In genomic region chr1:69567847-69568434, GRCh38 we compare ENCODE assay signal across 9 cellular contexts. TPM values are rescaled to one million over a fixed set of nuclear protein-coding genes. Genes with fewer than 3 reads are reported as not detected.
A peak's percentile ranks its signal among the peaks of the same experiment; 100 is the strongest.
DNase-seq lines count a peak whose midpoint lies in the region; ATAC-seq and TF ChIP-seq lines count a peak whose summit lies in the region.
"Had no signal": no experiment of that assay in that cellular context is flagged by ENCODE, and none has a peak within 500 bp of the region (broad histone marks: within the 10 kb centered on the region; RNA-seq: fewer than 3 reads in every experiment).

Gene LRRC7 (plus strand): TSS chr1:69567922. CDS start chr1:69568640, 718 bp downstream.

- H3K9me3 ChIP-seq in CD4-positive, alpha-beta T cell (ENCODE audit: control insufficient read depth, low read length), result no peaks in the 10 kb centered on the region
- no peaks in the 10 kb centered on the region for H3K9me3 ChIP-seq in H9 (ENCODE audit: control insufficient read depth, low read depth, low read length)

- TF ChIP-seq CTCF in CD4-positive, alpha-beta T cell (IDR thresholded peaks at IDR 0.05), result no peak
- TF ChIP-seq CTCF in H9 (conservative IDR thresholded peaks at IDR 0.05), result no peak
- no peak for TF ChIP-seq CTCF in choroid plexus epithelial cell (conservative IDR thresholded peaks at IDR 0.05; ENCODE audit: low read depth, low read length)

- no peaks in the 10 kb centered on the region for H4K20me1 ChIP-seq in H9 (ENCODE audit: control insufficient read depth, insufficient read depth, insufficient read length)

- no peaks in the 10 kb centered on the region for H3K4me1 ChIP-seq in H9 (ENCODE audit: insufficient read depth, low read length)

- H3K27me3 Mint-ChIP-seq in CD4-positive, alpha-beta T cell, result peaks cover 57% of the 10 kb centered on the region
- peaks cover 87% of the 10 kb centered on the region for H3K27me3 Mint-ChIP-seq in H9 (ENCODE audit: low read depth)
- peaks cover 40% of the 10 kb centered on the region for H3K27me3 Mint-ChIP-seq in stimulated activated naive CD8-positive, alpha-beta T cell treated with anti-CD3 and anti-CD28 coated beads, Interleukin-15, Interleukin-2, amounts not matched to agents 100 ng/mL and 50 ng/mL, for 24 hours

- H3K4me1 Mint-ChIP-seq in CD4-positive, alpha-beta T cell (ENCODE audit: low read depth), result peaks cover 5% of the 10 kb centered on the region
- peaks cover 20% of the 10 kb centered on the region in 2 experiments for H3K4me1 Mint-ChIP-seq in H9
- peaks cover 8% of the 10 kb centered on the region for H3K4me1 Mint-ChIP-seq in stimulated activated naive CD8-positive, alpha-beta T cell treated with anti-CD3 and anti-CD28 coated beads, Interleukin-15, Interleukin-2, amounts not matched to agents 100 ng/mL and 50 ng/mL, for 24 hours (ENCODE audit: low read depth)

- H3K27ac ChIP-seq in CD4-positive, alpha-beta T cell (ENCODE audit: low read depth, low read length), result no peak within 1 kb of the TSS
- no peak within 1 kb of the TSS for H3K27ac ChIP-seq in H9 (ENCODE audit: insufficient read length, low read depth, low read length)

- peak within 1 kb of the TSS; percentile 71 for H3K4me3 Mint-ChIP-seq in CD4-positive, alpha-beta T cell
- H3K4me3 Mint-ChIP-seq in H9, result peak within 1 kb of the TSS; percentile 75 to 92
- peak within 1 kb of the TSS; percentile 78 for H3K4me3 Mint-ChIP-seq in stimulated activated naive CD8-positive, alpha-beta T cell treated with anti-CD3 and anti-CD28 coated beads, Interleukin-15, Interleukin-2, amounts not matched to agents 100 ng/mL and 50 ng/mL, for 24 hours

- H4K8ac ChIP-seq in H9 (replicated peaks; ENCODE audit: insufficient read length, low read depth, low read length), result no peak within 1 kb of the TSS

- no peak within 1 kb of the TSS for H3K4ac ChIP-seq in H9 (ENCODE audit: low read depth, low read length)

- no peaks in the 10 kb centered on the region for H3K79me2 ChIP-seq in H9 (ENCODE audit: insufficient read depth, low read length)

- H2BK5ac ChIP-seq in H9 (ENCODE audit: insufficient read length, low read length), result no peak within 1 kb of the TSS

- H3T11ph ChIP-seq in H9 (ENCODE audit: low read length), result no peak within 1 kb of the TSS

- H3K9me3 Mint-ChIP-seq in CD4-positive, alpha-beta T cell, result peaks cover 4% of the 10 kb centered on the region
- H3K9me3 Mint-ChIP-seq in H9, result no peaks in the 10 kb centered on the region; a peak in 2 of 5 replicates
- no peaks in the 10 kb centered on the region for H3K9me3 Mint-ChIP-seq in stimulated activated naive CD8-positive, alpha-beta T cell treated with anti-CD3 and anti-CD28 coated beads, Interleukin-15, Interleukin-2, amounts not matched to agents 100 ng/mL and 50 ng/mL, for 24 hours

- no CpG with 5 or more reads among the region's 57 CpGs for WGBS in H9 (ENCODE audit: extremely low coverage, insufficient read length, low lambda C conversion rate)

- H3K27me3 ChIP-seq in CD4-positive, alpha-beta T cell (ENCODE audit: control insufficient read depth, insufficient read depth, low read length), result peaks cover 37% of the 10 kb centered on the region
- H3K27me3 ChIP-seq in H9 (ENCODE audit: insufficient read depth, low read length), result peaks cover 22% of the 10 kb centered on the region

- no peak for ATAC-seq in CD4-positive, alpha-beta T cell (ENCODE audit: poor library complexity)
- ATAC-seq in HG03135 (IDR thresholded peaks at IDR 0.05; ENCODE audit: unreplicated experiment), result no peak
- ATAC-seq: HCT116 had no signal

- POLR2A ChIA-PET in CD4-positive, alpha-beta T cell (lab: Charles Lee), result no interaction called here

- peak in 1 of 10 experiments; percentile 3 for DNase-seq in CD4-positive, alpha-beta T cell
- DNase-seq in H9 (peak; percentile 65), NCI-H748 treated with DMSO at 0.1 percent for 48 hours (lab: John Stamatoyannopoulos, UW) (peak; percentile 42), choroid plexus epithelial cell (ENCODE audit: low read depth) (no peak), kidney tubule cell (ENCODE audit: low spot score) (peak; percentile 17), AG08395 (ENCODE audit: low spot score) (no peak)

- no peak within 1 kb of the TSS for H2BK15ac ChIP-seq in H9 (ENCODE audit: low read depth, low read length)

- H3K23ac ChIP-seq in H9 (ENCODE audit: insufficient read length, low read depth, low read length), result no peak within 1 kb of the TSS

- peaks cover 18% of the 10 kb centered on the region for H3K23me2 ChIP-seq in H9 (ENCODE audit: insufficient read length, low read depth, low read length, poor library complexity, severe bottlenecking)

- no peak within 1 kb of the TSS for H2BK20ac ChIP-seq in H9 (ENCODE audit: low read depth, low read length, poor library complexity, severe bottlenecking)

- no peak within 1 kb of the TSS for H2AFZ ChIP-seq in H9 (ENCODE audit: low read length)

- intact Hi-C loops in CD4-positive, alpha-beta T cell (cut with DNase I, micrococcal nuclease), result no loop called here

- no peak within 1 kb of the TSS for H4K91ac ChIP-seq in H9 (ENCODE audit: insufficient read length, low read depth, low read length)

- no peak within 1 kb of the TSS for H4K5ac ChIP-seq in H9 (ENCODE audit: insufficient read length, low read depth, low read length)

- H2AK5ac ChIP-seq in H9 (ENCODE audit: insufficient read length, low read length), result no peak within 1 kb of the TSS

- H3K79me1 ChIP-seq in H9 (ENCODE audit: insufficient read depth, low read depth, low read length, poor library complexity, severe bottlenecking), result no peaks in the 10 kb centered on the region

- H3K36me3 Mint-ChIP-seq in CD4-positive, alpha-beta T cell (ENCODE audit: low read depth), result no peaks in the 10 kb centered on the region
- no peaks in the 10 kb centered on the region; a peak in 1 of 7 replicates for H3K36me3 Mint-ChIP-seq in H9 (ENCODE audit: insufficient read depth in 1 of 3, low read depth in 3 of 3)
- H3K36me3 Mint-ChIP-seq in stimulated activated naive CD8-positive, alpha-beta T cell treated with anti-CD3 and anti-CD28 coated beads, Interleukin-15, Interleukin-2, amounts not matched to agents 100 ng/mL and 50 ng/mL, for 24 hours (ENCODE audit: low read depth), result no peaks in the 10 kb centered on the region

- no peak within 1 kb of the TSS; the same call in 1 of the 2 replicates for H3K14ac ChIP-seq in H9 (ENCODE audit: insufficient read depth, low read length)

- no peak within 1 kb of the TSS for H2BK120ac ChIP-seq in H9 (ENCODE audit: low read depth, low read length, poor library complexity, severe bottlenecking)

- peak within 1 kb of the TSS; percentile 50 for H3K4me3 ChIP-seq in choroid plexus epithelial cell (ENCODE audit: low read depth, low read length)

- CTCF ChIA-PET in CD4-positive, alpha-beta T cell (lab: Charles Lee), result no interaction called here

- H3K4me2 ChIP-seq in H9 (ENCODE audit: insufficient read depth, insufficient read length, low read length), result peak within 1 kb of the TSS; percentile 84

- H3K18ac ChIP-seq in H9 (ENCODE audit: insufficient read length, low read depth, low read length), result no peak within 1 kb of the TSS

- no peak within 1 kb of the TSS for H2BK12ac ChIP-seq in H9 (ENCODE audit: insufficient read length, low read depth, low read length)

- no peak within 1 kb of the TSS for H3K9ac ChIP-seq in H9 (ENCODE audit: extremely low read depth, insufficient read length, low read length)

- H3K27ac Mint-ChIP-seq in CD4-positive, alpha-beta T cell, result no peak within 1 kb of the TSS
- no peak within 1 kb of the TSS for H3K27ac Mint-ChIP-seq in H9
- H3K27ac Mint-ChIP-seq in stimulated activated naive CD8-positive, alpha-beta T cell treated with anti-CD3 and anti-CD28 coated beads, Interleukin-15, Interleukin-2, amounts not matched to agents 100 ng/mL and 50 ng/mL, for 24 hours, result peak within 1 kb of the TSS; percentile 89

- H3K56ac ChIP-seq in H9 (ENCODE audit: insufficient read length, low read depth, low read length), result no peak within 1 kb of the TSS

RNA-seq across cellular contexts. Expression of gene LRRC7, which starts in this region (rescaled TPM):
- total RNA-seq in CD4-positive, alpha-beta T cell, result under 1 TPM; 0.14 to 0.20 TPM
- total RNA-seq in H9 (2021), result not detected in 2 replicates

Comparison
In these comparisons a context has a peak if more than half of its experiments do, and no peak if none do; other contexts are left out.
1. Peak in DNase-seq and H3K4me2 ChIP-seq in H9; RNA of the gene not detected or under 1 TPM.
2. DNase-seq: peak in NCI-H748 treated with DMSO at 0.1 percent for 48 hours (single experiment) and kidney tubule cell (single experiment); none in choroid plexus epithelial cell (single experiment) and AG08395 (single experiment).
3. Peak in every context shown above with its lines, with median percentiles within 50 percentile points of each other: H3K4me3 Mint-ChIP-seq.